ENCODE assay signal across 1 cellular context in the genomic region with DNA sequence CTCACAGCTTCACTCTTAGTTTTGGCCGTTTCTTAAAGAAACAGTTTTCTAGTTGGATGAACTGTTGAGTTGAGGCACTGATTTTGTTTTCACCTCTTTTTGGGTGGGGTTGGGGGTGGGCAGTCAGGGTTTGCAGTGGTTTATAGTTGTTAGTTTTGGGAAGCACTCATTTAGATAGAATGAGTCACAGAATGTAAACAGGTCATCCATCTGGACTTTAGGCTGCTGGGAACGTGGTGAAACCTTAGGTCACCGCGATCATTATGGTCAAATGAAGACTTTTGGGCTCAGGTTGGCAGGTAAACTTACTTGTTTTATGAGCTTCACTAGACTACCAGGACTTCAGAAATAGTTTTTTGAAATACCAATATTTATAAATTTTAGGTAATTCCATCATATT.
TF ChIP-seq lines count a peak whose summit lies in the region.

No MANE protein-coding gene starts in this region.

TF ChIP-seq in IMR-90, 13 proteins besides CTCF, POLR2A, EP300 and RAD21 (continued from another document):
- TF ChIP-seq, protein P1, sequence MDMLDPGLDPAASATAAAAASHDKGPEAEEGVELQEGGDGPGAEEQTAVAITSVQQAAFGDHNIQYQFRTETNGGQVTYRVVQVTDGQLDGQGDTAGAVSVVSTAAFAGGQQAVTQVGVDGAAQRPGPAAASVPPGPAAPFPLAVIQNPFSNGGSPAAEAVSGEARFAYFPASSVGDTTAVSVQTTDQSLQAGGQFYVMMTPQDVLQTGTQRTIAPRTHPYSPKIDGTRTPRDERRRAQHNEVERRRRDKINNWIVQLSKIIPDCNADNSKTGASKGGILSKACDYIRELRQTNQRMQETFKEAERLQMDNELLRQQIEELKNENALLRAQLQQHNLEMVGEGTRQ (IDR thresholded peaks at IDR 0.05; ENCODE audit: low read depth, low read length) = no peak
- TF ChIP-seq RFX5 (IDR thresholded peaks at IDR 0.05; ENCODE audit: low read depth, low read length) (no peak), CHD1 (IDR thresholded peaks at IDR 0.05; ENCODE audit: low read depth, low read length) (no peak), MAFK (IDR thresholded peaks at IDR 0.05; ENCODE audit: low read depth, low read length) (no peak), FOS (IDR thresholded peaks at IDR 0.05; ENCODE audit: low read depth, low read length) (no peak), SMC3 (IDR thresholded peaks at IDR 0.05; ENCODE audit: low read depth, low read length) (no peak), BHLHE40 (IDR thresholded peaks at IDR 0.05; ENCODE audit: low read depth, low read length) (no peak), MXI1 (IDR thresholded peaks at IDR 0.05; ENCODE audit: borderline replicate concordance, low read depth, low read length) (no peak), NFE2L2 (IDR thresholded peaks at IDR 0.05; ENCODE audit: low read depth, low read length) (no peak), CEBPB (IDR thresholded peaks at IDR 0.05; ENCODE audit: low read depth, low read length) (no peak), ELK1 (IDR thresholded peaks at IDR 0.05; ENCODE audit: borderline replicate concordance, low read depth, low read length) (no peak), RCOR1 (IDR thresholded peaks at IDR 0.05; ENCODE audit: insufficient replicate concordance, low read length) (no peak)
